ENCODE assay signal across 12 cellular contexts in genomic region chr1:110726755-110727154, GRCh38. TPM values are rescaled to one million over a fixed set of nuclear protein-coding genes. Genes with fewer than 3 reads are reported as not detected.
A peak's percentile ranks its signal among the peaks of the same experiment; 100 is the strongest.
DNase-seq lines count a peak whose midpoint lies in the region; ATAC-seq and TF ChIP-seq lines count a peak whose summit lies in the region.
"Had no signal": no experiment of that assay in that cellular context is flagged by ENCODE, and none has a peak within 500 bp of the region (broad histone marks: within the 10 kb centered on the region; RNA-seq: fewer than 3 reads in every experiment).

No MANE protein-coding gene starts in this region.

- H3K4me1 ChIP-seq in left ventricle myocardium inferior, result no peaks in the 10 kb centered on the region

- peak overlapping the region; percentile 58 to 69 for H3K4me3 Mint-ChIP-seq in effector memory CD8-positive, alpha-beta T cell
- H3K4me3 Mint-ChIP-seq: dendritic cell treated with granulocyte-macrophage colony-stimulating factor and Interleukin-4, amounts not matched to agents 40 ng/mL and 50 ng/mL, for 4 days had no signal

- peaks cover 24 to 28% of the 10 kb centered on the region in 2 donors for H3K4me1 Mint-ChIP-seq in effector memory CD8-positive, alpha-beta T cell (ENCODE audit: low read depth in 2 of 2)

- H3K9me3 ChIP-seq in left ventricle myocardium inferior (replicated peaks), result no peaks in the 10 kb centered on the region
- H3K9me3 ChIP-seq: tibial nerve had no signal

- no peaks in the 10 kb centered on the region for H3K9me3 Mint-ChIP-seq in effector memory CD8-positive, alpha-beta T cell
- H3K9me3 Mint-ChIP-seq: dendritic cell treated with granulocyte-macrophage colony-stimulating factor and Interleukin-4, amounts not matched to agents 40 ng/mL and 50 ng/mL, for 4 days had no signal

- intact Hi-C loops in Right ventricle myocardium inferior (cut with DNase I), result no loop called here
- intact Hi-C loops in left ventricle myocardium inferior (cut with micrococcal nuclease), result no loop called here

- ATAC-seq in GM18858 (IDR thresholded peaks at IDR 0.05; ENCODE audit: unreplicated experiment) (peak; percentile 89), GM21526 (IDR thresholded peaks at IDR 0.05; ENCODE audit: low FRiP score, unreplicated experiment) (peak; percentile 82), HG03442 (IDR thresholded peaks at IDR 0.05; ENCODE audit: unreplicated experiment) (peak; percentile 72), Right ventricle myocardium inferior (no peak)
- ATAC-seq in effector memory CD8-positive, alpha-beta T cell (replicated peaks), result peak; percentile 81

- H3K27me3 Mint-ChIP-seq in effector memory CD8-positive, alpha-beta T cell, result no peaks in the 10 kb centered on the region

- H3K4me3 ChIP-seq in left ventricle myocardium inferior, result no peak overlapping the region
- H3K4me3 ChIP-seq: tibial nerve had no signal

- H3K36me3 ChIP-seq in left ventricle myocardium inferior, result no peaks in the 10 kb centered on the region
- H3K36me3 ChIP-seq: tibial nerve had no signal

- H3K36me3 Mint-ChIP-seq in effector memory CD8-positive, alpha-beta T cell (ENCODE audit: insufficient read depth), result peaks cover 3% of the 10 kb centered on the region

- peaks cover 50% of the 10 kb centered on the region for H3K27me3 ChIP-seq in left ventricle myocardium inferior (ENCODE audit: low read depth)
- H3K27me3 ChIP-seq: tibial nerve had no signal

- no peak overlapping the region for H3K27ac ChIP-seq in left ventricle myocardium inferior (replicated peaks)
- H3K27ac ChIP-seq: tibial nerve had no signal

- TF ChIP-seq CTCF in left ventricle myocardium inferior (IDR thresholded peaks at IDR 0.05; ENCODE audit: borderline replicate concordance), result no peak

- peak overlapping the region; percentile 77 to 93 for H3K27ac Mint-ChIP-seq in effector memory CD8-positive, alpha-beta T cell
- H3K27ac Mint-ChIP-seq: dendritic cell treated with granulocyte-macrophage colony-stimulating factor and Interleukin-4, amounts not matched to agents 40 ng/mL and 50 ng/mL, for 4 days had no signal

- no peak for DNase-seq in effector memory CD8-positive, alpha-beta T cell
- DNase-seq in stimulated activated CD4-positive, alpha-beta T cell treated with anti-CD3 and anti-CD28 coated beads, Interleukin-4, amount 100 ng/mL, for 4 hours, result no peak
- DNase-seq in Right ventricle myocardium inferior (ENCODE audit: missing footprints) (no peak), left ventricle myocardium inferior (no peak), hypothalamus (lab: John Stamatoyannopoulos, UW) (no peak)
- DNase-seq: NCI-H1694, small intestine had no signal

RNA-seq across cellular contexts. Expression of gene KCNA3, which starts 52.0 kb away (rescaled TPM):
- 0.38 TPM for total RNA-seq in Right ventricle myocardium inferior
- total RNA-seq in left ventricle myocardium inferior, result 0.22 TPM
